12 cellular contexts compared by ENCODE assay signal in the genomic region with DNA sequence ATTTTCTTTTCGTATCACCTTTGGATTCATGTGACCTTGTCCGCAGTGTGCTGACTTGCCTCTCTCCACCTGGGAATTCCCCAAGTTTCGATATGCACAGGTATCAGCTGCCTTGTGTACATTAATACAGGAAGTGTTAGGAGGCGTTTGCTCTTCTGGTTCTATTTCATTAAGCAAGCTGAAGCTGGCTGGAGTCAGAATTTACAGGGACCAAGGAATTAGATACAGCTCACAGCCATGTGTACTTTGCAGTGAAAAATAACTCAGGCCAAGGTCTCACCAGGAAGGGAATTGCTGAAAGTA. TPM values are rescaled to one million over a fixed set of nuclear protein-coding genes. Genes with fewer than 3 reads are reported as not detected.
DNase-seq lines count a peak whose midpoint lies in the region; ATAC-seq and TF ChIP-seq lines count a peak whose summit lies in the region.
"Had no signal": no experiment of that assay in that cellular context is flagged by ENCODE, and none has a peak within 500 bp of the region (broad histone marks: within the 10 kb centered on the region; RNA-seq: fewer than 3 reads in every experiment).

No MANE protein-coding gene starts in this region.

- ATAC-seq in GM19035 (IDR thresholded peaks at IDR 0.05; ENCODE audit: unreplicated experiment) (peak; percentile 72), HG02981 (IDR thresholded peaks at IDR 0.05; ENCODE audit: unreplicated experiment) (peak; percentile 75), Right ventricle myocardium superior (ENCODE audit: poor library complexity) (no peak)
- ATAC-seq: gastrocnemius medialis, T-cell had no signal

- CTCF ChIA-PET in Calu3 (lab: Charles Lee), result no interaction called here

- no peaks in the 10 kb centered on the region for H3K27me3 Mint-ChIP-seq in Calu3 (ENCODE audit: unreplicated experiment)
- H3K27me3 Mint-ChIP-seq: T-cell had no signal

- no peak overlapping the region for H3K4me3 Mint-ChIP-seq in Calu3 (ENCODE audit: low read depth, unreplicated experiment)
- H3K4me3 Mint-ChIP-seq: T-cell had no signal

- no peaks in the 10 kb centered on the region for H3K36me3 Mint-ChIP-seq in Calu3 (ENCODE audit: insufficient read depth, unreplicated experiment)
- H3K36me3 Mint-ChIP-seq: T-cell had no signal

- BruUV-seq in Calu3 (replicated peaks; lab: Mats Ljungman, UMichigan), result no TSS peak

- H3K4me3 ChIP-seq in endocrine pancreas (ENCODE audit: control insufficient read depth, insufficient read depth, low read length), result peak overlapping the region; percentile 22
- H3K4me3 ChIP-seq in esophagus squamous epithelium, result no peak overlapping the region
- H3K4me3 ChIP-seq: gastrocnemius medialis had no signal

- peaks cover 19% of the 10 kb centered on the region for H3K4me1 Mint-ChIP-seq in Calu3 (ENCODE audit: low read depth, unreplicated experiment)

- H3K9me3 ChIP-seq in endocrine pancreas (ENCODE audit: control insufficient read depth, low read length) (no peaks in the 10 kb centered on the region), esophagus squamous epithelium (no peaks in the 10 kb centered on the region)
- H3K9me3 ChIP-seq: gastrocnemius medialis had no signal

- no peak overlapping the region for H3K27ac ChIP-seq in esophagus squamous epithelium
- H3K27ac ChIP-seq: gastrocnemius medialis, HL-60 had no signal

- H3K27me3 ChIP-seq in endocrine pancreas (ENCODE audit: control insufficient read depth, insufficient read depth, low read length) (no peaks in the 10 kb centered on the region), esophagus squamous epithelium (no peaks in the 10 kb centered on the region)
- H3K27me3 ChIP-seq: gastrocnemius medialis had no signal

- intact Hi-C loops in Calu3 (cut with micrococcal nuclease; ENCODE audit: unreplicated experiment), result no loop called here
- intact Hi-C loops in esophagus squamous epithelium (cut with DNase I), result no loop called here
- intact Hi-C loops in Right ventricle myocardium superior (cut with DNase I), result no loop called here

- TF ChIP-seq POLR2A in esophagus squamous epithelium (IDR thresholded peaks at IDR 0.05), result no peak

- H3K9ac ChIP-seq in endocrine pancreas (ENCODE audit: control insufficient read depth, insufficient read depth, low read length), result no peak overlapping the region

- peak; percentile 26 for DNase-seq in Calu3
- DNase-seq in AG20443 (ENCODE audit: low spot score), result no peak
- no peak for DNase-seq in esophagus squamous epithelium (lab: John Stamatoyannopoulos, UW)
- no peak for DNase-seq in LoVo (ENCODE audit: low spot score)
- DNase-seq in Right ventricle myocardium superior, result no peak
- DNase-seq: gastrocnemius medialis, NCI-H2081 treated with DMSO at 0.1 percent for 48 hours, T-cell had no signal

- TF ChIP-seq CTCF in Calu3 (IDR thresholded peaks at IDR 0.05; ENCODE audit: unreplicated experiment) (no peak), esophagus squamous epithelium (IDR thresholded peaks at IDR 0.05) (no peak)

- peak overlapping the region; percentile 62 for H3K27ac Mint-ChIP-seq in Calu3 (ENCODE audit: unreplicated experiment)
- H3K27ac Mint-ChIP-seq: T-cell had no signal

- peaks cover 6% of the 10 kb centered on the region for H3K4me1 ChIP-seq in endocrine pancreas (ENCODE audit: control insufficient read depth, insufficient read depth, low read length)
- H3K4me1 ChIP-seq in esophagus squamous epithelium, result peaks cover 0 to 5% (median 0%) of the 10 kb centered on the region in 3 donors
- H3K4me1 ChIP-seq: gastrocnemius medialis had no signal

- H3K36me3 ChIP-seq in endocrine pancreas (ENCODE audit: control insufficient read depth, insufficient read depth, low read length), result no peaks in the 10 kb centered on the region
- H3K36me3 ChIP-seq in esophagus squamous epithelium, result no peaks in the 10 kb centered on the region
- H3K36me3 ChIP-seq: gastrocnemius medialis had no signal

- 30 to 34% methylated on average over 4 of the region's 4 CpGs for WGBS in esophagus squamous epithelium, 2 donors

- no peaks in the 10 kb centered on the region for H3K9me3 Mint-ChIP-seq in Calu3 (ENCODE audit: low read depth, unreplicated experiment)

RNA-seq across cellular contexts. Expression of a gene that starts 14.1 kb away (rescaled TPM):
- total RNA-seq in Calu3 (2022) (7.1 and 12.9 TPM in 2 replicates), esophagus squamous epithelium (10 to 100 TPM in 1 of 4 donors, 1 to 10 TPM in 3; 2.3 to 10.3 (median 5.6) TPM), Right ventricle myocardium superior (8.4 TPM)
